8 cellular contexts compared by ENCODE assay signal in the genomic region with DNA sequence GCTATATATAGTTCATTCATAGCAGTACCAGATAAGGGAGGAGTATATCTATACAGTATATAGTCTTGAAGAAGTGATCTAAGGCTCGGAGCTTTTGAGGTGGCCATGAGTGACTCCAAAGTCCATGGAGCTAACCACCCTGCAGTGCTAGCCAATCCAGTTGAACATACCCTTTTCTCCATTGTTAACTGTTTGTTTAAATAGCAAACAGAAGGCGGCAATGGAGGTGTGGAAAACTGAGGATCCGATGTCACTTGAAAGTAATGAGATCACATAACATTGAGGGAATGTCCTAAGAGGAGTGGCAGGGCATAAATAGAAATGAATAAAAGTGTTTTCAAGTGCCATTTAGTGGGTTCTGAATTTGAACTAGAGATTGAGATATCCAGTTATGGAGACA.
DNase-seq lines count a peak whose midpoint lies in the region; ATAC-seq and TF ChIP-seq lines count a peak whose summit lies in the region.

No MANE protein-coding gene starts in this region.

- peaks cover 8% of the 10 kb centered on the region for H3K4me1 ChIP-seq in endocrine pancreas (ENCODE audit: control insufficient read depth, insufficient read depth, low read length)

- no peaks in the 10 kb centered on the region for H3K36me3 ChIP-seq in endocrine pancreas (ENCODE audit: control insufficient read depth, insufficient read depth, low read length)

- H3K4me3 ChIP-seq in endocrine pancreas (ENCODE audit: control insufficient read depth, insufficient read depth, low read length) (peak overlapping the region; percentile 85), retinal pigment epithelial cell (ENCODE audit: low read length) (peak overlapping the region; percentile 54)

- TF ChIP-seq CTCF in retinal pigment epithelial cell (conservative IDR thresholded peaks at IDR 0.05; ENCODE audit: low read depth, low read length) = no peak

- ATAC-seq in HG03280 (IDR thresholded peaks at IDR 0.05; ENCODE audit: unreplicated experiment) = no peak

- DNase-seq in NCI-H82 (lab: John Stamatoyannopoulos, UW) = peak; percentile 34
- DNase-seq in NCI-H82 treated with DMSO at 0.1 percent for 48 hours (lab: John Stamatoyannopoulos, UW; ENCODE audit: unreplicated experiment) = no peak
- peak; percentile 66 for DNase-seq in NCI-H345 (lab: John Stamatoyannopoulos, UW)
- no peak for DNase-seq in retinal pigment epithelial cell (ENCODE audit: low read depth)
- DNase-seq in GDM1 (lab: John Stamatoyannopoulos, UW) = no peak
- DNase-seq in HK-2 (ENCODE audit: unreplicated experiment) = no peak

- no peak overlapping the region for H3K9ac ChIP-seq in endocrine pancreas (ENCODE audit: control insufficient read depth, insufficient read depth, low read length)

- no peaks in the 10 kb centered on the region for H3K27me3 ChIP-seq in endocrine pancreas (ENCODE audit: control insufficient read depth, insufficient read depth, low read length)

- H3K9me3 ChIP-seq in endocrine pancreas (ENCODE audit: control insufficient read depth, low read length) = no peaks in the 10 kb centered on the region

Comparison
In these comparisons a context has a peak if more than half of its experiments do, and no peak if none do; other contexts are left out.
1. DNase-seq: peak in NCI-H82 (single experiment) and NCI-H345 (single experiment); none in NCI-H82 treated with DMSO at 0.1 percent for 48 hours (single experiment), retinal pigment epithelial cell (single experiment), GDM1 (single experiment) and HK-2 (single experiment).